23 cellular contexts compared by ENCODE assay signal in genomic region chr19:34408421-34408820, GRCh38. TPM values are rescaled to one million over a fixed set of nuclear protein-coding genes. Genes with fewer than 3 reads are reported as not detected.
A peak's percentile ranks its signal among the peaks of the same experiment; 100 is the strongest.
DNase-seq lines count a peak whose midpoint lies in the region; ATAC-seq and TF ChIP-seq lines count a peak whose summit lies in the region.
"Had no signal": no experiment of that assay in that cellular context is flagged by ENCODE, and none has a peak within 500 bp of the region (broad histone marks: within the 10 kb centered on the region; RNA-seq: fewer than 3 reads in every experiment).

No MANE protein-coding gene starts in this region.

- no peaks in the 10 kb centered on the region for H3K9me2 ChIP-seq in MM.1S (replicated peaks; ENCODE audit: insufficient read depth, low read length)

- ATAC-seq in lower lobe of right lung = no peak
- ATAC-seq in stimulated activated effector memory CD8-positive, alpha-beta T cell treated with anti-CD3 and anti-CD28 coated beads, Interleukin-12 subunit alpha, Interleukin-12 subunit beta, amount 100 ng/mL, for 72 hours = no peak
- ATAC-seq in GM18498 (IDR thresholded peaks at IDR 0.05; ENCODE audit: unreplicated experiment) = no peak
- ATAC-seq: GM23338 had no signal

- H3K4me1 Mint-ChIP-seq in stimulated activated effector memory CD8-positive, alpha-beta T cell treated with anti-CD3 and anti-CD28 coated beads, Interleukin-12 subunit alpha, Interleukin-12 subunit beta, amount 100 ng/mL, for 72 hours = peaks cover 15% of the 10 kb centered on the region
- H3K4me1 Mint-ChIP-seq in activated CD4-positive, alpha-beta T cell treated with anti-CD3 and anti-CD28 coated beads, Interleukin-2, amount 10 ng/mL, durations not matched to agents 24 days and 14 days = peaks cover 7% of the 10 kb centered on the region

- H3K36me3 Mint-ChIP-seq in stimulated activated effector memory CD8-positive, alpha-beta T cell treated with anti-CD3 and anti-CD28 coated beads, Interleukin-12 subunit alpha, Interleukin-12 subunit beta, amount 100 ng/mL, for 72 hours = peaks cover 67% of the 10 kb centered on the region
- peaks cover 31% of the 10 kb centered on the region for H3K36me3 Mint-ChIP-seq in activated CD4-positive, alpha-beta T cell treated with anti-CD3 and anti-CD28 coated beads, Interleukin-2, amount 10 ng/mL, durations not matched to agents 24 days and 14 days (ENCODE audit: low read depth)

- H3K27me3 Mint-ChIP-seq in activated CD4-positive, alpha-beta T cell treated with anti-CD3 and anti-CD28 coated beads, Interleukin-2, amount 10 ng/mL, durations not matched to agents 24 days and 14 days = no peaks in the 10 kb centered on the region
- H3K27me3 Mint-ChIP-seq: CD4-positive, alpha-beta memory T cell had no signal

- peaks cover 12% of the 10 kb centered on the region; the same call in 1 of the 2 replicates for H3K4me1 ChIP-seq in HEK293 (ENCODE audit: control insufficient read depth, insufficient read depth, low read length)
- H3K4me1 ChIP-seq in MM.1S (ENCODE audit: low read length) = peaks cover 17% of the 10 kb centered on the region
- H3K4me1 ChIP-seq in lower lobe of right lung = peaks cover 12% of the 10 kb centered on the region
- H3K4me1 ChIP-seq: Caco-2, Peyer's patch, SJSA1 had no signal

- H2AFZ ChIP-seq in MM.1S (ENCODE audit: low read length) = no peak overlapping the region
- H2AFZ ChIP-seq: GM23338 had no signal

- no peak overlapping the region for H3K4me3 Mint-ChIP-seq in stimulated activated effector memory CD8-positive, alpha-beta T cell treated with anti-CD3 and anti-CD28 coated beads, Interleukin-12 subunit alpha, Interleukin-12 subunit beta, amount 100 ng/mL, for 72 hours
- no peak overlapping the region for H3K4me3 Mint-ChIP-seq in activated CD4-positive, alpha-beta T cell treated with anti-CD3 and anti-CD28 coated beads, Interleukin-2, amount 10 ng/mL, durations not matched to agents 24 days and 14 days
- H3K4me3 Mint-ChIP-seq: CD4-positive, alpha-beta memory T cell; GM23338 had no signal

- DNase-seq in MM.1S (no peak), lower lobe of right lung (peak; percentile 13), cerebellum (ENCODE audit: low spot score) (no peak)
- DNase-seq in stimulated activated effector memory CD8-positive, alpha-beta T cell treated with anti-CD3 and anti-CD28 coated beads, Interleukin-12 subunit alpha, Interleukin-12 subunit beta, amount 100 ng/mL, for 72 hours (ENCODE audit: low spot score in 2 of 2) = no peak
- no peak for DNase-seq in activated CD4-positive, alpha-beta T cell treated with anti-CD3 and anti-CD28 coated beads, Interleukin-2, amount 10 ng/mL, durations not matched to agents 24 days and 14 days
- DNase-seq: Caco-2; CD4-positive, alpha-beta memory T cell; DMS 273 treated with DMSO at 0.1 percent for 48 hours; DMS79 treated with DMSO at 0.1 percent for 48 hours; KBM-7; NCI-H1105; NCI-H146; NCI-H2029; NCI-H2227 treated with DMSO at 0.1 percent for 48 hours; NCI-H510A treated with DMSO at 0.1 percent for 48 hours; NCI-H774; Peyer's patch had no signal

- CTCF ChIA-PET in HEK293 (lab: Yijun Ruan, JAX) = interaction anchor here (0.8 kb wide), 1 partner anchor 62 kb away, joined by 3 read pairs; no protein-coding TSS in a partner anchor

- H3K27ac ChIP-seq in HEK293 (ENCODE audit: extremely low read depth, low read depth, low read length) (no peak overlapping the region), MM.1S (ENCODE audit: low read length) (no peak overlapping the region; the same call in 1 of the 2 replicates), lower lobe of right lung (no peak overlapping the region)
- H3K27ac ChIP-seq: BLaER1 treated with 17β-estradiol and CSF1 and Interleukin-3, amounts not matched to agents 10 nM and 100 nM; Peyer's patch; SJSA1 had no signal

- no peak overlapping the region for H3K9ac ChIP-seq in MM.1S (ENCODE audit: low read length)
- H3K9ac ChIP-seq: BLaER1 treated with 17β-estradiol and CSF1 and Interleukin-3, amounts not matched to agents 10 nM and 100 nM had no signal

- H3K36me3 ChIP-seq in HEK293 (ENCODE audit: control insufficient read depth in 2 of 2, insufficient read depth in 1 of 2, low read length in 2 of 2) = peaks cover 54 to 83% of the 10 kb centered on the region in 2 experiments
- H3K36me3 ChIP-seq in MM.1S (replicated peaks; ENCODE audit: insufficient read depth, low read length) = no peaks in the 10 kb centered on the region
- peaks cover 29% of the 10 kb centered on the region for H3K36me3 ChIP-seq in lower lobe of right lung

- H3K9me3 Mint-ChIP-seq in stimulated activated effector memory CD8-positive, alpha-beta T cell treated with anti-CD3 and anti-CD28 coated beads, Interleukin-12 subunit alpha, Interleukin-12 subunit beta, amount 100 ng/mL, for 72 hours = no peaks in the 10 kb centered on the region
- no peaks in the 10 kb centered on the region for H3K9me3 Mint-ChIP-seq in activated CD4-positive, alpha-beta T cell treated with anti-CD3 and anti-CD28 coated beads, Interleukin-2, amount 10 ng/mL, durations not matched to agents 24 days and 14 days
- H3K9me3 Mint-ChIP-seq: CD4-positive, alpha-beta memory T cell; GM23338 had no signal

- no peaks in the 10 kb centered on the region for H4K20me1 ChIP-seq in MM.1S (ENCODE audit: insufficient read depth, low read length)

- H3K79me2 ChIP-seq in MM.1S (ENCODE audit: low read length) = peaks cover 58% of the 10 kb centered on the region

- intact Hi-C loops in lower lobe of right lung (cut with DNase I) = no loop called here
- intact Hi-C loops in activated CD4-positive, alpha-beta T cell treated with anti-CD3 and anti-CD28 coated beads, Interleukin-2, amount 10 ng/mL, durations not matched to agents 24 days and 14 days (cut with micrococcal nuclease) = no loop called here

- H3K4me2 ChIP-seq in MM.1S (ENCODE audit: low read depth, low read length) = peak overlapping the region; percentile 48; the same call in 1 of the 2 replicates
- H3K4me2 ChIP-seq: BLaER1 treated with 17β-estradiol and CSF1 and Interleukin-3, amounts not matched to agents 10 nM and 100 nM; GM23338 had no signal

- H3K9me3 ChIP-seq in HEK293 (ENCODE audit: control insufficient read depth, insufficient read depth, low read depth, low read length) = no peaks in the 10 kb centered on the region; the same call in 1 of the 2 replicates
- H3K9me3 ChIP-seq in MM.1S (replicated peaks; ENCODE audit: insufficient read depth, low read length) = no peaks in the 10 kb centered on the region
- H3K9me3 ChIP-seq in lower lobe of right lung = no peaks in the 10 kb centered on the region
- H3K9me3 ChIP-seq: BLaER1 treated with 17β-estradiol and CSF1 and Interleukin-3, amounts not matched to agents 10 nM and 100 nM; Caco-2; HAP-1; Peyer's patch; SJSA1 had no signal

- TF ChIP-seq CTCF in HEK293 (tag by site-specific recombination; IDR thresholded peaks at IDR 0.05) (no peak), MM.1S (IDR thresholded peaks at IDR 0.05; ENCODE audit: low read length) (no peak), lower lobe of right lung (IDR thresholded peaks at IDR 0.05) (no peak)

- POLR2A ChIA-PET in HEK293 (lab: Yijun Ruan, JAX) = no interaction called here

- H3K27me3 ChIP-seq in MM.1S (replicated peaks; ENCODE audit: insufficient read depth, low read length) (no peaks in the 10 kb centered on the region), lower lobe of right lung (ENCODE audit: low read depth) (no peaks in the 10 kb centered on the region)
- H3K27me3 ChIP-seq: BLaER1 treated with 17β-estradiol and CSF1 and Interleukin-3, amounts not matched to agents 10 nM and 100 nM; Peyer's patch; SJSA1 had no signal

- H3K4me3 ChIP-seq in HEK293 (ENCODE audit: low read depth, low read length) (no peak overlapping the region), MM.1S (ENCODE audit: low read length) (no peak overlapping the region), lower lobe of right lung (no peak overlapping the region)
- H3K4me3 ChIP-seq: BLaER1 treated with 17β-estradiol and CSF1 and Interleukin-3, amounts not matched to agents 10 nM and 100 nM; GM23338; HAP-1; Peyer's patch; SJSA1 had no signal

- peak overlapping the region; percentile 83 for H3K27ac Mint-ChIP-seq in stimulated activated effector memory CD8-positive, alpha-beta T cell treated with anti-CD3 and anti-CD28 coated beads, Interleukin-12 subunit alpha, Interleukin-12 subunit beta, amount 100 ng/mL, for 72 hours
- H3K27ac Mint-ChIP-seq in activated CD4-positive, alpha-beta T cell treated with anti-CD3 and anti-CD28 coated beads, Interleukin-2, amount 10 ng/mL, durations not matched to agents 24 days and 14 days = no peak overlapping the region
- H3K27ac Mint-ChIP-seq: GM23338 had no signal

- H3F3A ChIP-seq in MM.1S (ENCODE audit: insufficient read depth, low read length) = peaks cover 29% of the 10 kb centered on the region

TF ChIP-seq in HEK293, 187 proteins besides CTCF, POLR2A, EP300 and RAD21:
- TF ChIP-seq OSR2 (tag by site-specific recombination; IDR thresholded peaks at IDR 0.05) = no peak
- TF ChIP-seq KLF7 (tag by site-specific recombination; IDR thresholded peaks at IDR 0.05; ENCODE audit: borderline replicate concordance) = no peak
- TF ChIP-seq ZBTB17 (tag by site-specific recombination; IDR thresholded peaks at IDR 0.05) = peak; percentile 64

RNA-seq across cellular contexts. Expression of gene PDCD2L, which starts 4.2 kb away (rescaled TPM):
- total RNA-seq in lower lobe of right lung = 8.7 TPM
- total RNA-seq in activated CD4-positive, alpha-beta T cell treated with anti-CD3 and anti-CD28 coated beads, Interleukin-2, amount 10 ng/mL, durations not matched to agents 24 days and 14 days = 44.4 and 50.8 TPM in 2 replicates
- 12.4 TPM for total RNA-seq in cerebellum

RNA-seq across cellular contexts. Expression of gene UBA2, which starts 19.8 kb away (rescaled TPM):
- total RNA-seq in lower lobe of right lung (72.0 TPM), cerebellum (114 TPM)
- total RNA-seq in activated CD4-positive, alpha-beta T cell treated with anti-CD3 and anti-CD28 coated beads, Interleukin-2, amount 10 ng/mL, durations not matched to agents 24 days and 14 days = 186 and 190 TPM in 2 replicates

RNA-seq across cellular contexts. Expression of gene GPI, which starts 43.4 kb away (rescaled TPM):
- total RNA-seq in lower lobe of right lung (136 TPM), cerebellum (115 TPM)
- 592 and 598 TPM in 2 replicates for total RNA-seq in activated CD4-positive, alpha-beta T cell treated with anti-CD3 and anti-CD28 coated beads, Interleukin-2, amount 10 ng/mL, durations not matched to agents 24 days and 14 days
